Comparison of ENCODE assay signal across 30 cellular contexts in genomic region chr17:51731941-51732722, GRCh38.
"Had no signal": no experiment of that assay in that cellular context is flagged by ENCODE, and none has a peak within 500 bp of the region (broad histone marks: within the 10 kb centered on the region; RNA-seq: fewer than 3 reads in every experiment).

No MANE protein-coding gene starts in this region.

- DNase-seq: hippocampal formation; immature natural killer cell; kidney; left colon; left lung; lower lobe of right lung; mammary epithelial cell; mesenchymal stem cell; naive B cell; natural killer cell; occipital lobe; psoas muscle; right lobe of liver; stimulated activated CD4-positive, alpha-beta T cell treated with anti-CD3 and anti-CD28 coated beads, Interleukin-1b, Interleukin-23, amount 100 ng/mL, for 48 hours; stimulated activated CD4-positive, alpha-beta T cell treated with anti-CD3 and anti-CD28 coated beads, Interleukin-4, amount 100 ng/mL, for 1 hour; stimulated activated naive B cell treated with anti-CD40 and anti-IgM and Interleukin-4, amounts not matched to agents 10 μg/mL and 1 μg/mL and 100 μg/mL, for 72 hours; stimulated activated naive CD8-positive, alpha-beta T cell treated with anti-CD3 and anti-CD28 coated beads, Interleukin-15, Interleukin-2, amounts not matched to agents 100 U/mL and 50 U/mL, for 24 hours; stomach; testis; transverse colon; upper lobe of left lung had no signal

- H3K27ac Mint-ChIP-seq: immature natural killer cell; mesothelial cell of epicardium; naive B cell; natural killer cell; stimulated activated naive B cell treated with anti-CD40 and anti-IgM and Interleukin-4, amounts not matched to agents 10 μg/mL and 1 μg/mL and 100 μg/mL, for 72 hours had no signal

- H3K27me3 ChIP-seq: right atrium auricular region, right lobe of liver, testis, thyroid gland, transverse colon, upper lobe of left lung, vagina had no signal

- H3K4me1 Mint-ChIP-seq: immature natural killer cell; mesothelial cell of epicardium; natural killer cell; stimulated activated naive B cell treated with anti-CD40 and anti-IgM and Interleukin-4, amounts not matched to agents 10 μg/mL and 1 μg/mL and 100 μg/mL, for 72 hours had no signal

- H3K36me3 ChIP-seq: left lung, lower lobe of right lung, neutrophil, right atrium auricular region, right lobe of liver, stomach, thyroid gland, transverse colon, upper lobe of left lung, vagina had no signal

- ATAC-seq: left colon; left lung; lower lobe of right lung; natural killer cell; psoas muscle; right lobe of liver; stimulated activated naive B cell treated with anti-CD40 and anti-IgM and Interleukin-4, amounts not matched to agents 10 μg/mL and 1 μg/mL and 100 μg/mL, for 72 hours; stimulated activated naive CD8-positive, alpha-beta T cell treated with anti-CD3 and anti-CD28 coated beads, Interleukin-15, Interleukin-2, amounts not matched to agents 100 U/mL and 50 U/mL, for 24 hours had no signal

- H3K79me2 ChIP-seq: parathyroid adenoma had no signal

- H3K9ac ChIP-seq: parathyroid adenoma had no signal

- H3K9me3 ChIP-seq: left lung, lower lobe of right lung, neutrophil, psoas muscle, right atrium auricular region, right lobe of liver, stomach, testis, thyroid gland, transverse colon, upper lobe of left lung, vagina had no signal

- H3K4me1 ChIP-seq: left lung, lower lobe of right lung, parathyroid adenoma, psoas muscle, right atrium auricular region, right lobe of liver, stomach, testis, thyroid gland, transverse colon, upper lobe of left lung, vagina had no signal

- H3K9me3 Mint-ChIP-seq: mesothelial cell of epicardium; natural killer cell; stimulated activated naive B cell treated with anti-CD40 and anti-IgM and Interleukin-4, amounts not matched to agents 10 μg/mL and 1 μg/mL and 100 μg/mL, for 72 hours had no signal

- H3K4me3 Mint-ChIP-seq: immature natural killer cell; mesothelial cell of epicardium; naive B cell; natural killer cell; neural crest cell; stimulated activated naive B cell treated with anti-CD40 and anti-IgM and Interleukin-4, amounts not matched to agents 10 μg/mL and 1 μg/mL and 100 μg/mL, for 72 hours had no signal

- H3K4me3 ChIP-seq: left lung, lower lobe of right lung, psoas muscle, right atrium auricular region, right lobe of liver, smooth muscle cell, stomach, testis, thyroid gland, transverse colon, upper lobe of left lung, vagina had no signal

- H3K36me3 Mint-ChIP-seq: immature natural killer cell; mesothelial cell of epicardium; naive B cell; natural killer cell; stimulated activated naive B cell treated with anti-CD40 and anti-IgM and Interleukin-4, amounts not matched to agents 10 μg/mL and 1 μg/mL and 100 μg/mL, for 72 hours had no signal

- H3K4me2 ChIP-seq: smooth muscle cell had no signal

- H2AFZ ChIP-seq: parathyroid adenoma had no signal

- FAIRE-seq: islet of Langerhans, kidney had no signal

- H3K27ac ChIP-seq: left lung, lower lobe of right lung, neutrophil, parathyroid adenoma, psoas muscle, right atrium auricular region, right lobe of liver, stomach, testis, transverse colon, upper lobe of left lung, vagina had no signal
